Comparison of ENCODE assay signal across 24 cellular contexts in genomic region chr2:54350422-54350821, GRCh38.
"Had no signal": no experiment of that assay in that cellular context is flagged by ENCODE, and none has a peak within 500 bp of the region (broad histone marks: within the 10 kb centered on the region; RNA-seq: fewer than 3 reads in every experiment).

No MANE protein-coding gene starts in this region.

- H3K27me3 ChIP-seq: colonic mucosa, foreskin keratinocyte, hepatocyte, pancreas, testis, tibial nerve, upper lobe of right lung, vagina had no signal

- H3K27me3 Mint-ChIP-seq: stimulated activated naive CD8-positive, alpha-beta T cell treated with anti-CD3 and anti-CD28 coated beads, Interleukin-15, amount 100 ng/mL, for 72 hours had no signal

- H3K4me1 Mint-ChIP-seq: nephron; stimulated activated naive B cell treated with anti-CD40 and anti-IgM and Interleukin-4, amounts not matched to agents 10 μg/mL and 1 μg/mL and 100 μg/mL, for 72 hours; stimulated activated naive CD8-positive, alpha-beta T cell treated with anti-CD3 and anti-CD28 coated beads, Interleukin-15, amount 100 ng/mL, for 72 hours had no signal

- H3K4me1 ChIP-seq: colonic mucosa, foreskin keratinocyte, lower lobe of right lung, pancreas, upper lobe of right lung, vagina had no signal

- H3K9me3 Mint-ChIP-seq: endodermal cell; stimulated activated naive B cell treated with anti-CD40 and anti-IgM and Interleukin-4, amounts not matched to agents 10 μg/mL and 1 μg/mL and 100 μg/mL, for 72 hours; stimulated activated naive CD8-positive, alpha-beta T cell treated with anti-CD3 and anti-CD28 coated beads, Interleukin-15, amount 100 ng/mL, for 72 hours had no signal

- H3K9me3 ChIP-seq: colonic mucosa, lower lobe of right lung, pancreas, testis, tibial nerve, upper lobe of right lung, vagina had no signal

- DNase-seq: colonic mucosa; dermis blood vessel endothelial cell; endodermal cell; erythroblast; foreskin keratinocyte; kidney; left cardiac atrium; left ventricle myocardium inferior; lower lobe of right lung; mesenchymal stem cell; occipital lobe; pancreas; right cardiac atrium; small intestine; stimulated activated CD4-positive, alpha-beta T cell treated with anti-CD3 and anti-CD28 coated beads, Interleukin-4, amount 100 ng/mL, for 1 hour; stimulated activated naive B cell treated with anti-CD40 and anti-IgM and Interleukin-4, amounts not matched to agents 10 μg/mL and 1 μg/mL and 100 μg/mL, for 72 hours; stimulated activated naive CD8-positive, alpha-beta T cell treated with anti-CD3 and anti-CD28 coated beads, Interleukin-15, amount 100 ng/mL, for 72 hours; testis; upper lobe of right lung had no signal

- H3K36me3 Mint-ChIP-seq: stimulated activated naive B cell treated with anti-CD40 and anti-IgM and Interleukin-4, amounts not matched to agents 10 μg/mL and 1 μg/mL and 100 μg/mL, for 72 hours had no signal

- H3K27ac Mint-ChIP-seq: endodermal cell; nephron; progenitor cell of endocrine pancreas; stimulated activated naive B cell treated with anti-CD40 and anti-IgM and Interleukin-4, amounts not matched to agents 10 μg/mL and 1 μg/mL and 100 μg/mL, for 72 hours; stimulated activated naive CD8-positive, alpha-beta T cell treated with anti-CD3 and anti-CD28 coated beads, Interleukin-15, amount 100 ng/mL, for 72 hours had no signal

- ATAC-seq: foreskin keratinocyte; left cardiac atrium; lower lobe of right lung; pancreas; right cardiac atrium; stimulated activated naive CD8-positive, alpha-beta T cell treated with anti-CD3 and anti-CD28 coated beads, Interleukin-15, amount 100 ng/mL, for 72 hours; upper lobe of right lung had no signal

- H3K36me3 ChIP-seq: colonic mucosa, left ventricle myocardium inferior, lower lobe of right lung, pancreas, tibial nerve, upper lobe of right lung, vagina had no signal

- H3K27ac ChIP-seq: colonic mucosa, foreskin keratinocyte, hepatocyte, left ventricle myocardium inferior, lower lobe of right lung, pancreas, testis, upper lobe of right lung, vagina had no signal

- H3K4me3 ChIP-seq: colonic mucosa, hepatocyte, left ventricle myocardium inferior, lower lobe of right lung, pancreas, testis, tibial nerve, upper lobe of right lung, vagina had no signal

- H3K4me3 Mint-ChIP-seq: endodermal cell; nephron; stimulated activated naive B cell treated with anti-CD40 and anti-IgM and Interleukin-4, amounts not matched to agents 10 μg/mL and 1 μg/mL and 100 μg/mL, for 72 hours; stimulated activated naive CD8-positive, alpha-beta T cell treated with anti-CD3 and anti-CD28 coated beads, Interleukin-15, amount 100 ng/mL, for 72 hours had no signal
